Comparison of ENCODE assay signal across 8 cellular contexts in genomic region chr9:14400658-14400995, GRCh38.
DNase-seq lines count a peak whose midpoint lies in the region; ATAC-seq, FAIRE-seq and TF ChIP-seq lines count a peak whose summit lies in the region.

No MANE protein-coding gene starts in this region.

- no TSS peak for BruUV-seq in HepG2 (replicated peaks; lab: Mats Ljungman, UMichigan)

- H3K4me3 ChIP-seq in HepG2 (replicated peaks in 1 of 3; ENCODE audit: insufficient read depth in 1 of 3, low read depth in 2 of 3, low read length in 3 of 3) (no peak overlapping the region), vagina (no peak overlapping the region)

- no peak for TF ChIP-seq RAD21 in HepG2 (CRISPR knock-in tag; IDR thresholded peaks at IDR 0.05)

- no peak for TF ChIP-seq EP300 in HepG2 (IDR thresholded peaks at IDR 0.05; ENCODE audit: low read depth in 2 of 2, low read length in 2 of 2)
- TF ChIP-seq EP300 in HepG2 (CRISPR knock-in tag; IDR thresholded peaks at IDR 0.05; ENCODE audit: borderline replicate concordance), result no peak

- no peaks in the 10 kb centered on the region for H3K79me2 ChIP-seq in HepG2 (ENCODE audit: insufficient read depth, low read length)

- no peak overlapping the region for H3K4me2 ChIP-seq in HepG2 (ENCODE audit: low read depth, low read length)

- no peak overlapping the region for H2AFZ ChIP-seq in HepG2 (ENCODE audit: low read length)

- H3K4me1 ChIP-seq in HepG2 (ENCODE audit: insufficient read depth, low read length), result no peaks in the 10 kb centered on the region
- no peaks in the 10 kb centered on the region for H3K4me1 ChIP-seq in vagina

- H3K9ac ChIP-seq in HepG2 (ENCODE audit: insufficient read depth, low read depth, low read length), result no peak overlapping the region

- H3K27ac ChIP-seq in HepG2 (ENCODE audit: extremely low read length, insufficient read depth, low read length), result no peak overlapping the region
- H3K27ac ChIP-seq in vagina, result no peak overlapping the region

- no peak for TF ChIP-seq POLR2A in HepG2 (IDR thresholded peaks at IDR 0.05; ENCODE audit: insufficient read depth in 1 of 2, low read depth in 2 of 2, low read length in 2 of 2)
- no peak for TF ChIP-seq POLR2A in vagina (IDR thresholded peaks at IDR 0.05)

- DNase-seq in ELF-1 (ENCODE audit: low read depth, low spot score), result peak; percentile 74
- peak; percentile 69 for DNase-seq in NCI-H460 (ENCODE audit: extremely low read depth, low read depth)
- peak; percentile 61 for DNase-seq in cerebellum (ENCODE audit: low spot score)
- DNase-seq in HepG2 (ENCODE audit: low spot score), result peak; percentile 35
- no peak for DNase-seq in vagina (ENCODE audit: extremely low spot score in 2 of 2)
- DNase-seq in GM13977 (ENCODE audit: low spot score), result no peak

- whole genome bisulfite sequencing in HepG2 (ENCODE audit: low lambda C conversion rate), result 27% methylated on average over 6 of the region's 6 CpGs

- CTCF ChIA-PET in HepG2 (lab: Yijun Ruan, JAX; ENCODE audit: low intra/inter-chr PET ratio, low total read pairs), result interaction anchor here (1.3 kb wide), 1 partner anchor 973 kb away, joined by 5 read pairs; no protein-coding TSS in a partner anchor

- H3K27me3 ChIP-seq in HepG2 (ENCODE audit: control insufficient read depth in 1 of 2, insufficient read depth in 2 of 2, low read length in 2 of 2), result no peaks in the 10 kb centered on the region; a peak in 1 of 5 replicates
- H3K27me3 ChIP-seq in vagina, result no peaks in the 10 kb centered on the region

- no peak for FAIRE-seq in HepG2 (lab: Jason Lieb, UNC)

- TF ChIP-seq CTCF in HepG2 (CRISPR knock-in tag; IDR thresholded peaks at IDR 0.05), result peak; percentile 47
- peak in 2 of 3 experiments; percentile 31 to 35 for TF ChIP-seq CTCF in vagina (IDR thresholded peaks at IDR 0.05)
- no peak for TF ChIP-seq CTCF in GM13977 (IDR thresholded peaks at IDR 0.05; ENCODE audit: extremely low read depth, insufficient read depth, missing control alignments)

- H3K36me3 ChIP-seq in HepG2 (replicated peaks in 1 of 2; ENCODE audit: control insufficient read depth in 1 of 2, insufficient read depth in 2 of 2, low read length in 2 of 2) (no peaks in the 10 kb centered on the region), vagina (no peaks in the 10 kb centered on the region)

- ATAC-seq in HepG2, result peak; percentile 61
- no peak for ATAC-seq in HG02571 (IDR thresholded peaks at IDR 0.05; ENCODE audit: unreplicated experiment)
- no peak for ATAC-seq in HG02973 (IDR thresholded peaks at IDR 0.05; ENCODE audit: unreplicated experiment)

- POLR2A ChIA-PET in HepG2 (lab: Yijun Ruan, JAX), result no interaction called here

- in situ Hi-C loops in HepG2 (cut with HindIII; ENCODE audit: extremely low pct_ligation_motif_present, low pct_unique_long_range_greater_than_20kb), result no loop called here
- in situ Hi-C loops in GM13977 (cut with MboI; ENCODE audit: low pct_unique_long_range_greater_than_20kb, low sequenced_read_pairs, unreplicated experiment), result no loop called here

- no peaks in the 10 kb centered on the region for H3K9me3 ChIP-seq in HepG2 (ENCODE audit: low read length)
- no peaks in the 10 kb centered on the region for H3K9me3 ChIP-seq in vagina

- H4K20me1 ChIP-seq in HepG2 (ENCODE audit: insufficient read depth, low read length), result no peaks in the 10 kb centered on the region

- intact Hi-C loops in HepG2 (cut with micrococcal nuclease; ENCODE audit: unreplicated experiment), result loop anchor here (2.0 kb wide), 1 partner anchor 1048 kb away; no protein-coding TSS in a partner anchor
- intact Hi-C loops in vagina (cut with DNase I), result no loop called here

TF ChIP-seq in HepG2, 621 proteins besides CTCF, POLR2A, EP300 and RAD21:
- TF ChIP-seq KMT2A (CRISPR knock-in tag; IDR thresholded peaks at IDR 0.05) (no peak), SMC3 (IDR thresholded peaks at IDR 0.05; ENCODE audit: low read length) (peak; percentile 46; the same call in 1 of the 2 replicates), STAG1 (CRISPR knock-in tag; IDR thresholded peaks at IDR 0.05) (peak; percentile 72), CEBPG (CRISPR knock-in tag; IDR thresholded peaks at IDR 0.05) (peak; percentile 37; the same call in 1 of the 2 replicates)

Comparison
In these comparisons a context has a peak if more than half of its experiments do, and no peak if none do; other contexts are left out.
1. DNase-seq: peak in ELF-1 (single experiment), NCI-H460 (single experiment), cerebellum (single experiment) and HepG2 (single experiment); none in vagina (0 of 2) and GM13977 (single experiment).